In genomic region chr6:28981391-28981832, GRCh38 we compare ENCODE assay signal across 8 cellular contexts. TPM values are rescaled to one million over a fixed set of nuclear protein-coding genes. Genes with fewer than 3 reads are reported as not detected.
DNase-seq lines count a peak whose midpoint lies in the region; ATAC-seq and TF ChIP-seq lines count a peak whose summit lies in the region.

No MANE protein-coding gene starts in this region.

- H3K27me3 ChIP-seq in gastroesophageal sphincter, result peaks cover 19% of the 10 kb centered on the region
- H3K27me3 ChIP-seq in ovary, result no peaks in the 10 kb centered on the region
- H3K27me3 ChIP-seq in thyroid gland, result no peaks in the 10 kb centered on the region

- peak overlapping the region; percentile 96 for H3K4me3 ChIP-seq in Jurkat, Clone E6-1 (ENCODE audit: low read length)
- H3K4me3 ChIP-seq in gastroesophageal sphincter (peak overlapping the region; percentile 58 to 100), ovary (peak overlapping the region; percentile 69), thyroid gland (replicated peaks in 1 of 3) (peak overlapping the region; percentile 0 to 97 (median 38))

- DNase-seq in NOMO-1 treated with DMSO at 0.1 percent for 48 hours (lab: John Stamatoyannopoulos, UW; ENCODE audit: unreplicated experiment) (peak; percentile 70), NOMO-1 treated with dmso at 0.1 percent for 144 hours (lab: John Stamatoyannopoulos, UW; ENCODE audit: unreplicated experiment) (no peak), SHP77 treated with DMSO at 0.1 percent for 48 hours (lab: John Stamatoyannopoulos, UW) (peak; percentile 80), ovary (peak; percentile 56 to 81 (median 79)), thyroid gland (peak; percentile 61)
- peak; percentile 66 for DNase-seq in Jurkat, Clone E6-1 (ENCODE audit: low read depth, low spot score)
- peak; percentile 88 for DNase-seq in activated effector memory CD4-positive, alpha-beta T cell treated with anti-CD3 and anti-CD28 coated beads, Interleukin-2, amount 50 U/mL, for 16 hours

- TF ChIP-seq CTCF in gastroesophageal sphincter (IDR thresholded peaks at IDR 0.05) (no peak), ovary (IDR thresholded peaks at IDR 0.05) (no peak), thyroid gland (IDR thresholded peaks at IDR 0.05) (peak in 2 of 6 experiments; percentile 1 to 2)

- H3K4me1 ChIP-seq in gastroesophageal sphincter, result peaks cover 0 to 43% (median 0%) of the 10 kb centered on the region in 3 donors
- H3K4me1 ChIP-seq in ovary (ENCODE audit: insufficient read depth), result peaks cover 3% of the 10 kb centered on the region
- H3K4me1 ChIP-seq in thyroid gland, result peaks cover 0 to 6% of the 10 kb centered on the region in 2 donors

- ATAC-seq in gastroesophageal sphincter, result peak; percentile 31

- TF ChIP-seq POLR2A in gastroesophageal sphincter (IDR thresholded peaks at IDR 0.05) (no peak), ovary (IDR thresholded peaks at IDR 0.05) (no peak), thyroid gland (IDR thresholded peaks at IDR 0.05) (no peak)

- no peaks in the 10 kb centered on the region for H3K9me3 ChIP-seq in gastroesophageal sphincter
- H3K9me3 ChIP-seq in ovary, result no peaks in the 10 kb centered on the region
- H3K9me3 ChIP-seq in thyroid gland, result no peaks in the 10 kb centered on the region

- 0% methylated on average over 14 of the region's 14 CpGs for WGBS in gastroesophageal sphincter (ENCODE audit: low coverage in 1 of 2), 2 donors
- WGBS in ovary, 3 donors, result 0 to 1% (median 0%) methylated on average over 14 of the region's 14 CpGs
- 1 to 2% methylated on average over 14 of the region's 14 CpGs for WGBS in thyroid gland, 2 donors

- H3K27ac ChIP-seq in gastroesophageal sphincter (peak overlapping the region; percentile 79 to 87 (median 81)), ovary (peak overlapping the region in 1 of 2 donors; percentile 71), thyroid gland (peak overlapping the region; percentile 75 to 85 (median 81))

- intact Hi-C loops in ovary (cut with DNase I), result loop anchor here (2.0 to 10.0 kb wide), 4 partner anchors 37 to 87 kb away; no protein-coding TSS in a partner anchor
- intact Hi-C loops in thyroid gland (cut with DNase I), result loop anchor here (5.0 kb wide), 1 partner anchor 39 kb away; no protein-coding TSS in a partner anchor

- TF ChIP-seq EP300 in gastroesophageal sphincter (IDR thresholded peaks at IDR 0.05) (no peak), ovary (IDR thresholded peaks at IDR 0.05) (no peak)

- H3K36me3 ChIP-seq in gastroesophageal sphincter (no peaks in the 10 kb centered on the region), ovary (no peaks in the 10 kb centered on the region), thyroid gland (no peaks in the 10 kb centered on the region)

RNA-seq across cellular contexts. Expression of gene ZNF311, which starts 23.7 kb away (rescaled TPM):
- not detected for polyA plus RNA-seq in Jurkat, Clone E6-1 (2012; ENCODE audit: insufficient read depth, insufficient read length)
- total RNA-seq in gastroesophageal sphincter (1 to 10 TPM in 1 of 4 donors, under 1 TPM in 3; 0.35 to 1.4 (median 0.88) TPM), ovary (1 to 10 TPM in 5 of 7 donors, under 1 TPM in 2; 0.34 to 3.3 (median 1.4) TPM), thyroid gland (1 to 10 TPM; 1.0 to 2.0 (median 1.6) TPM)
- polyA plus RNA-seq in ovary, result 1 to 10 TPM; 1.4 to 1.7 TPM

RNA-seq across cellular contexts. Expression of gene TRIM27, which starts 57.6 kb away (rescaled TPM):
- 56.8 TPM for polyA plus RNA-seq in Jurkat, Clone E6-1 (2012; ENCODE audit: insufficient read depth, insufficient read length)
- total RNA-seq in gastroesophageal sphincter (10 to 100 TPM; 36.0 to 55.1 (median 37.4) TPM), ovary (10 to 100 TPM; 43.7 to 57.6 (median 48.8) TPM), thyroid gland (10 to 100 TPM; 57.1 to 73.2 (median 66.7) TPM)
- 10 to 100 TPM; 33.3 to 61.1 TPM for polyA plus RNA-seq in ovary

Comparison
In these comparisons a context has a peak if more than half of its experiments do, and no peak if none do; other contexts are left out.
1. H3K4me3 ChIP-seq: peak in every context shown above with its lines; median percentile 96 in Jurkat, Clone E6-1; 79 in gastroesophageal sphincter; 69 in ovary; 38 in thyroid gland.